Comparison of ENCODE assay signal across 13 cellular contexts in the genomic region with DNA sequence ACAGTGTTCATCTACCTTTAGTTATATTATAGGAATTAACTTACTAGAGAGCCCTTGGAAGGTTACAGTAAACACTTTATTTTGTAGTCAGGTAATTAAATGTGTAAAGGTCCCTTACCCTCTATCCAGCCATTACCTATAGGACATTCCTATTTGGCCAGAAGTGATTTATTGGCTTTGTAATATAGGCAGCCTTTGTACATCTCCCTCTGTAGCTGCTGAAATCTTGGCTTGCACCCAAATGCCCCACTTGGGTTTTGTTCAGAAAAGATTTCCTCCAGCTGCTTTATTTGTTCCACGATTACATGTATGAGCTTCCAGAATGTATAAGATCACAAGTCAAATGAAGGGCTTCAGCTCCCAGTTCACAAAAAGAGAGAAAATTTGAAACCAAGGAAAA.
DNase-seq lines count a peak whose midpoint lies in the region; TF ChIP-seq lines count a peak whose summit lies in the region.
"Had no signal": no experiment of that assay in that cellular context is flagged by ENCODE, and none has a peak within 500 bp of the region (broad histone marks: within the 10 kb centered on the region; RNA-seq: fewer than 3 reads in every experiment).

No MANE protein-coding gene starts in this region.

- in situ Hi-C loops in G401 (cut with HindIII; ENCODE audit: low sequenced_read_pairs): no loop called here

- H3K36me3 ChIP-seq in BE2C: no peaks in the 10 kb centered on the region
- H3K36me3 ChIP-seq: ovary had no signal

- no peaks in the 10 kb centered on the region for H3K27me3 ChIP-seq in BE2C
- H3K27me3 ChIP-seq: ovary had no signal

- intact Hi-C loops in posterior vena cava (cut with DNase I): no loop called here

- TF ChIP-seq CTCF in BE2C (IDR thresholded peaks at IDR 0.05; ENCODE audit: low read depth, low read length): no peak

- DNase-seq in G401 (ENCODE audit: low spot score): peak; percentile 6
- DNase-seq in NCI-H1436 (lab: John Stamatoyannopoulos, UW): peak; percentile 37
- DNase-seq in NCI-H510A treated with DMSO at 0.1 percent for 48 hours (lab: John Stamatoyannopoulos, UW): peak; percentile 38
- peak; percentile 44 for DNase-seq in left kidney (ENCODE audit: low read depth, low spot score)
- DNase-seq in posterior vena cava (ENCODE audit: low spot score): no peak
- DNase-seq in BE2C: no peak
- no peak for DNase-seq in putamen (ENCODE audit: low spot score)
- DNase-seq: activated CD4-positive, alpha-beta T cell treated with anti-CD3 and anti-CD28 coated beads, Interleukin-2, amount 50 U/mL, for 48 hours; activated T-cell treated with anti-CD3 and anti-CD28 coated beads, Interleukin-2, amount 50 U/mL, for 1 hour; Caco-2; GDM1; ovary had no signal

- H3K4me1 ChIP-seq in BE2C: no peaks in the 10 kb centered on the region

- H3K9me3 ChIP-seq in BE2C: no peaks in the 10 kb centered on the region
- H3K9me3 ChIP-seq: Caco-2, ovary had no signal

- no peak overlapping the region for H3K4me3 ChIP-seq in BE2C (ENCODE audit: low read depth, low read length)
- H3K4me3 ChIP-seq: lung, ovary had no signal

Comparison
In these comparisons a context has a peak if more than half of its experiments do, and no peak if none do; other contexts are left out.
1. DNase-seq: peak in G401 (single experiment), NCI-H1436 (single experiment), NCI-H510A treated with DMSO at 0.1 percent for 48 hours (single experiment) and left kidney (single experiment); none in posterior vena cava (single experiment), BE2C (single experiment) and putamen (single experiment).